Comparison of ENCODE assay signal across 8 cellular contexts in the genomic region with DNA sequence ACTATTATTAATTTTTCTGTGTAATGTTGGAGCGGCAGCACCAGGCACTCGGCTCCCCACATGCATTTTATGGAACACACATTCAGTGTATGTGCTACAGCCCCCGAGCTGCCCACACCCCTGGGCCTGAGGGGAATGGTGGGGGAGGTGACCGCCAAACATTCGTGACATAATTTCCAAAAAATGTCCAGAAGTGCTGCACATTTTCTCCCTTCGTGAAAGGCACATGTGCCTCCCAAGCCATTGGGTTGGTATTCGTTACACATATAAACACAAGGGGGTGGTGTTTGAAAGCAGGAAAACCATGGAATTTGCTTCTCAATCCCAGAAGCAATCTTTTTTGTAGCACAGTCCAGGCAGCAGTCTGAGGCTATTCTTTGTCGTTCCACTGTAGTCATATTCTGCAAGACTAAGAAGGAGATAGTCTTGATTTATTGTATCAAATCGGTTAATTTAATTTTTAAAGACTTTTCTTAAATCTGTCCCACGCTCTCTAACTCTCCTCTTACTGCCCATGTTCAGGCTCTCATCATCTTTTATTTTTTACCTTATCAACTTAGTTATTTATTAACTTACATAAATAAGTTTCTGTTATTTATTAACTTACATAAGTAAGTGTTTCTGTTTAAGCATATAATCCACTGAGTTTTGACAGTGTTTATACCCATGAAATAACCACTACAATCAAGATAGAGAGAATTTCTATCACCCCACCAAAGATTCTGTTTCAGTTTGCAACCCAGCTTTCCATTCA. TPM values are rescaled to one million over a fixed set of nuclear protein-coding genes. Genes with fewer than 3 reads are reported as not detected.
DNase-seq lines count a peak whose midpoint lies in the region; ATAC-seq, FAIRE-seq and TF ChIP-seq lines count a peak whose summit lies in the region.

No MANE protein-coding gene starts in this region.

- no peak for ATAC-seq in GM21786 (IDR thresholded peaks at IDR 0.05; ENCODE audit: unreplicated experiment)

- FAIRE-seq in endometrium (lab: Jason Lieb, UNC): peak; percentile 93

- peak; percentile 68 for DNase-seq in M059J (ENCODE audit: low read depth)
- DNase-seq in myocyte (ENCODE audit: low read depth): peak; percentile 74
- no peak for DNase-seq in activated naive CD4-positive, alpha-beta T cell treated with Interleukin-2 at 50 U/mL for 16 hours
- no peak for DNase-seq in activated CD8-positive, alpha-beta memory T cell treated with anti-CD3 and anti-CD28 coated beads, Interleukin-2, amount 50 U/mL, for 4 hours
- no peak for DNase-seq in NOMO-1 treated with DMSO at 0.1 percent for 48 hours (lab: John Stamatoyannopoulos, UW; ENCODE audit: unreplicated experiment)

- peak overlapping the region; percentile 47 for H3K27ac ChIP-seq in C4-2B

- peak; percentile 71 for TF ChIP-seq CTCF in C4-2B (conservative IDR thresholded peaks at IDR 0.05)

RNA-seq across cellular contexts. Expression of a gene that starts 39.2 kb away (rescaled TPM):
- 101 and 238 TPM in 2 replicates for total RNA-seq in M059J (2014; rRNA removed; shearing (Covaris generic))
- 64.4 and 141 TPM in 2 replicates for total RNA-seq in myocyte
- polyA plus RNA-seq in myocyte (2012): 40.1 TPM

Comparison
In these comparisons a context has a peak if more than half of its experiments do, and no peak if none do; other contexts are left out.
1. DNase-seq: peak in M059J (single experiment) and myocyte (single experiment); none in activated naive CD4-positive, alpha-beta T cell treated with Interleukin-2 at 50 U/mL for 16 hours (single experiment), activated CD8-positive, alpha-beta memory T cell treated with anti-CD3 and anti-CD28 coated beads, Interleukin-2, amount 50 U/mL, for 4 hours (single experiment) and NOMO-1 treated with DMSO at 0.1 percent for 48 hours (single experiment).